Comparison of ENCODE assay signal across 24 cellular contexts in genomic region chr2:83594261-83594660, GRCh38.
"Had no signal": no experiment of that assay in that cellular context is flagged by ENCODE, and none has a peak within 500 bp of the region (broad histone marks: within the 10 kb centered on the region; RNA-seq: fewer than 3 reads in every experiment).

No MANE protein-coding gene starts in this region.

- DNase-seq: activated CD4-positive, alpha-beta T cell treated with anti-CD3 and anti-CD28 coated beads for 4 hours; activated CD8-positive, alpha-beta memory T cell treated with anti-CD3 and anti-CD28 coated beads, Interleukin-2, amount 50 U/mL, for 4 hours; activated CD8-positive, alpha-beta T cell treated with anti-CD3 and anti-CD28 coated beads for 36 hours; activated gamma-delta T cell treated with Interleukin-2 at 50 U/mL for 16 hours; activated naive CD4-positive, alpha-beta T cell treated with anti-CD3 and anti-CD28 coated beads, Interleukin-2, amount 50 U/mL, for 16 hours; activated naive CD8-positive, alpha-beta T cell treated with anti-CD3 and anti-CD28 coated beads, Interleukin-2, amount 10 ng/mL, durations not matched to agents 7 days and 5 days; activated T-cell treated with anti-CD3 and anti-CD28 coated beads, Interleukin-2, amount 50 U/mL, for 72 hours; aorta; caudate nucleus; colonic mucosa; NCI-H1092; NCI-H1417; NCI-H1694; NCI-H2029; NCI-H2107; NCI-H2171 treated with DMSO at 0.1 percent for 48 hours; NCI-H345; NCI-H524; Peyer's patch; SHP77 had no signal

- H3K36me3 ChIP-seq: breast epithelium, colonic mucosa, Peyer's patch, SJSA1 had no signal

- H3K4me1 ChIP-seq: breast epithelium, colonic mucosa, Peyer's patch, SJSA1 had no signal

- H3K27me3 ChIP-seq: breast epithelium, colonic mucosa, Peyer's patch, SJSA1 had no signal

- H3K4me3 ChIP-seq: breast epithelium, colonic mucosa, Peyer's patch, SJSA1 had no signal

- H3K27ac ChIP-seq: breast epithelium, colonic mucosa, Peyer's patch, SJSA1 had no signal

- H3K9me3 ChIP-seq: breast epithelium, colonic mucosa, Peyer's patch, SJSA1 had no signal

- ATAC-seq: activated CD4-positive, CD25-positive, alpha-beta regulatory T cell treated with anti-CD3 and anti-CD28 coated beads, Interleukin-2, amount 50 U/mL, for 24 hours; activated CD8-positive, alpha-beta T cell treated with anti-CD3 and anti-CD28 coated beads for 36 hours; activated T-cell treated with anti-CD3 and anti-CD28 coated beads, Interleukin-2, amount 50 U/mL, for 72 hours; SK-N-SH treated with all-trans-retinoic acid at 6 μM for 48 hours had no signal
